ENCODE assay signal across 9 cellular contexts in genomic region chr7:132576723-132577089, GRCh38. TPM values are rescaled to one million over a fixed set of nuclear protein-coding genes. Genes with fewer than 3 reads are reported as not detected.
DNase-seq lines count a peak whose midpoint lies in the region; ATAC-seq and TF ChIP-seq lines count a peak whose summit lies in the region.
"Had no signal": no experiment of that assay in that cellular context is flagged by ENCODE, and none has a peak within 500 bp of the region (broad histone marks: within the 10 kb centered on the region; RNA-seq: fewer than 3 reads in every experiment).

No MANE protein-coding gene starts in this region.

- no peaks in the 10 kb centered on the region for H3K36me3 Mint-ChIP-seq in MCF 10A (ENCODE audit: insufficient read depth, unreplicated experiment)
- no peaks in the 10 kb centered on the region for H3K36me3 Mint-ChIP-seq in naive thymus-derived CD8-positive, alpha-beta T cell

- no peaks in the 10 kb centered on the region for H3K36me3 ChIP-seq in breast epithelium
- no peaks in the 10 kb centered on the region for H3K36me3 ChIP-seq in vagina

- ATAC-seq in naive thymus-derived CD8-positive, alpha-beta T cell, result no peak
- no peak for ATAC-seq in HG03108 (IDR thresholded peaks at IDR 0.05; ENCODE audit: unreplicated experiment)
- no peak for ATAC-seq in GM21825 (IDR thresholded peaks at IDR 0.05; ENCODE audit: unreplicated experiment)

- no peak overlapping the region for H3K4me3 Mint-ChIP-seq in MCF 10A (ENCODE audit: unreplicated experiment)
- peak overlapping the region in 7 of 10 donors; percentile 63 to 90 (median 74) for H3K4me3 Mint-ChIP-seq in naive thymus-derived CD8-positive, alpha-beta T cell

- BruUV-seq in MCF 10A (replicated peaks; lab: Mats Ljungman, UMichigan), result no TSS peak

- peaks cover 61% of the 10 kb centered on the region for H3K27me3 Mint-ChIP-seq in MCF 10A (ENCODE audit: insufficient read depth, unreplicated experiment)
- peaks cover 39 to 70% (median 58%) of the 10 kb centered on the region in 5 donors for H3K27me3 Mint-ChIP-seq in naive thymus-derived CD8-positive, alpha-beta T cell

- TF ChIP-seq POLR2A in breast epithelium (IDR thresholded peaks at IDR 0.05) (no peak), vagina (IDR thresholded peaks at IDR 0.05) (no peak)

- H3K4me1 ChIP-seq in breast epithelium (no peaks in the 10 kb centered on the region), vagina (peaks cover 18% of the 10 kb centered on the region)

- TF ChIP-seq CTCF in breast epithelium (IDR thresholded peaks at IDR 0.05) (no peak), MCF 10A (IDR thresholded peaks at IDR 0.05; ENCODE audit: unreplicated experiment) (no peak), epithelial cell of proximal tubule (conservative IDR thresholded peaks at IDR 0.05; ENCODE audit: low read depth, low read length) (no peak), vagina (IDR thresholded peaks at IDR 0.05) (no peak)

- no peaks in the 10 kb centered on the region for H3K9me3 ChIP-seq in breast epithelium
- no peaks in the 10 kb centered on the region for H3K9me3 ChIP-seq in vagina

- no peak for DNase-seq in breast epithelium (ENCODE audit: low spot score in 2 of 2)
- DNase-seq in MCF 10A (ENCODE audit: unreplicated experiment), result no peak
- DNase-seq in epithelial cell of proximal tubule (ENCODE audit: low read depth), result no peak
- DNase-seq in naive thymus-derived CD8-positive, alpha-beta T cell, result no peak
- peak in 1 of 2 donors; percentile 34 for DNase-seq in vagina (ENCODE audit: extremely low spot score in 2 of 2)
- no peak for DNase-seq in Ammon's horn (ENCODE audit: low spot score)
- DNase-seq: activated CD4-positive, CD25-positive, alpha-beta regulatory T cell treated with anti-CD3 and anti-CD28 coated beads, Interleukin-2, amount 50 U/mL, for 72 hours had no signal

- H3K27me3 ChIP-seq in breast epithelium (peaks cover 0 to 49% of the 10 kb centered on the region in 2 donors), vagina (no peaks in the 10 kb centered on the region)

- intact Hi-C loops in breast epithelium (cut with DNase I; ENCODE audit: low total_unique reads), result loop anchor here (10.0 kb wide), 1 partner anchor 252 kb away; no protein-coding TSS in a partner anchor
- intact Hi-C loops in MCF 10A (cut with micrococcal nuclease), result no loop called here
- intact Hi-C loops in vagina (cut with DNase I), result loop anchor here (5.0 kb wide), 1 partner anchor 259 kb away; no protein-coding TSS in a partner anchor

- H3K4me3 ChIP-seq in breast epithelium (peak overlapping the region; percentile 55 to 77 (median 55)), epithelial cell of proximal tubule (ENCODE audit: low read depth, low read length) (peak overlapping the region; percentile 53), vagina (peak overlapping the region; percentile 48 to 60)

- POLR2A ChIA-PET in MCF 10A (lab: Yijun Ruan, JAX), result no interaction called here
- POLR2A ChIA-PET in naive thymus-derived CD8-positive, alpha-beta T cell (lab: Charles Lee), result no interaction called here

- no peak overlapping the region for H3K27ac ChIP-seq in breast epithelium
- H3K27ac ChIP-seq in vagina, result no peak overlapping the region

- H3K4me1 Mint-ChIP-seq in MCF 10A (ENCODE audit: insufficient read depth, unreplicated experiment), result no peaks in the 10 kb centered on the region
- peaks cover 19 to 50% (median 34%) of the 10 kb centered on the region in 4 donors for H3K4me1 Mint-ChIP-seq in naive thymus-derived CD8-positive, alpha-beta T cell

- CTCF ChIA-PET in MCF 10A (lab: Yijun Ruan, JAX), result no interaction called here

- H3K27ac Mint-ChIP-seq in MCF 10A (ENCODE audit: low read depth, unreplicated experiment), result no peak overlapping the region
- no peak overlapping the region for H3K27ac Mint-ChIP-seq in naive thymus-derived CD8-positive, alpha-beta T cell

- no peaks in the 10 kb centered on the region for H3K9me3 Mint-ChIP-seq in MCF 10A (ENCODE audit: unreplicated experiment)
- no peaks in the 10 kb centered on the region for H3K9me3 Mint-ChIP-seq in naive thymus-derived CD8-positive, alpha-beta T cell

RNA-seq across cellular contexts. Expression of gene PLXNA4, which starts 0.4 kb away (rescaled TPM):
- 10 to 100 TPM in 2 of 3 donors, 1 to 10 TPM in 1; 7.2 to 32.5 (median 26.2) TPM for total RNA-seq in breast epithelium
- not detected in 2 replicates for total RNA-seq in MCF 10A (2022)
- not detected in 2 replicates for total RNA-seq in epithelial cell of proximal tubule
- total RNA-seq in naive thymus-derived CD8-positive, alpha-beta T cell, result under 1 TPM; 0.05 to 0.30 TPM
- polyA plus RNA-seq in naive thymus-derived CD8-positive, alpha-beta T cell, result 1 to 10 TPM in 1 of 3 donors, under 1 TPM in 2; 0.18 to 1.2 (median 0.27) TPM
- total RNA-seq in vagina, result 14.0 TPM
